In genomic region chr4:143202824-143203223, GRCh38 we compare ENCODE assay signal across 14 cellular contexts. TPM values are rescaled to one million over a fixed set of nuclear protein-coding genes. Genes with fewer than 3 reads are reported as not detected.
DNase-seq lines count a peak whose midpoint lies in the region; ATAC-seq, FAIRE-seq and TF ChIP-seq lines count a peak whose summit lies in the region.
"Had no signal": no experiment of that assay in that cellular context is flagged by ENCODE, and none has a peak within 500 bp of the region (broad histone marks: within the 10 kb centered on the region; RNA-seq: fewer than 3 reads in every experiment).

No MANE protein-coding gene starts in this region.

- no peak overlapping the region for H3K9ac ChIP-seq in GM12878 (ENCODE audit: control insufficient read depth, insufficient read depth, low read length)
- H3K9ac ChIP-seq in HepG2 (ENCODE audit: insufficient read depth, low read depth, low read length), result no peak overlapping the region

- CTCF ChIA-PET in GM12878 (lab: Yijun Ruan, JAX), result interaction anchor here (1.1 to 4.4 kb wide), 5 partner anchors 10 to 282 kb away, joined by 3 to 20 read pairs (median 4); no protein-coding TSS in a partner anchor
- CTCF ChIA-PET in HepG2 (lab: Yijun Ruan, JAX; ENCODE audit: low intra/inter-chr PET ratio, low total read pairs), result interaction anchor here (0.6 to 1.3 kb wide), 4 partner anchors 52 to 280 kb away, joined by 3 to 5 read pairs (median 4); no protein-coding TSS in a partner anchor

- H3K79me2 ChIP-seq in GM12878 (ENCODE audit: control insufficient read depth, insufficient read depth, low read length) (no peaks in the 10 kb centered on the region), HepG2 (ENCODE audit: insufficient read depth, low read length) (no peaks in the 10 kb centered on the region)

- no peak overlapping the region for H3K27ac ChIP-seq in GM12878 (ENCODE audit: control insufficient read depth, insufficient read depth)
- no peak overlapping the region for H3K27ac ChIP-seq in HepG2 (ENCODE audit: extremely low read length, insufficient read depth, low read length)
- H3K27ac ChIP-seq: suprapubic skin had no signal

- TF ChIP-seq POLR2A in GM12878 (IDR thresholded peaks at IDR 0.05; ENCODE audit: low read depth, low read length) (no peak), HepG2 (IDR thresholded peaks at IDR 0.05; ENCODE audit: insufficient read depth in 1 of 2, low read depth in 2 of 2, low read length in 2 of 2) (no peak)

- ATAC-seq in GM12878 (no peak), HepG2 (no peak), HG02981 (IDR thresholded peaks at IDR 0.05; ENCODE audit: unreplicated experiment) (no peak), HG03571 (IDR thresholded peaks at IDR 0.05; ENCODE audit: unreplicated experiment) (no peak), GM18519 (IDR thresholded peaks at IDR 0.05; ENCODE audit: low FRiP score, unreplicated experiment) (no peak)
- ATAC-seq: activated CD8-positive, alpha-beta memory T cell treated with anti-CD3 and anti-CD28 coated beads, Interleukin-2, amount 10 ng/mL, durations not matched to agents 7 days and 5 days; naive thymus-derived CD8-positive, alpha-beta T cell had no signal

- H2AFZ ChIP-seq in GM12878 (ENCODE audit: control insufficient read depth, low read depth, low read length), result no peak overlapping the region
- H2AFZ ChIP-seq in HepG2 (ENCODE audit: low read length), result no peak overlapping the region

- POLR2A ChIA-PET in GM12878 (lab: Charles Lee) (interaction anchor here (1.2 kb wide), 1 partner anchor 174 kb away, joined by 3 read pairs; no protein-coding TSS in a partner anchor), HepG2 (lab: Yijun Ruan, JAX) (no interaction called here)

- TF ChIP-seq RAD21 in GM12878 (IDR thresholded peaks at IDR 0.05; ENCODE audit: insufficient read depth, low read depth, low read length), result peak; percentile 29; the same call in 1 of the 2 replicates
- no peak for TF ChIP-seq RAD21 in HepG2 (CRISPR knock-in tag; IDR thresholded peaks at IDR 0.05)

- no peak for DNase-seq in AG09309 (ENCODE audit: low read depth)
- peak; percentile 41 to 54 for DNase-seq in Kasumi-1 (lab: John Stamatoyannopoulos, UW)
- no peak for DNase-seq in GM12878 (ENCODE audit: low read depth, low spot score)
- no peak for DNase-seq in HepG2 (ENCODE audit: low spot score)
- no peak for DNase-seq in activated CD4-positive, alpha-beta T cell treated with anti-CD3 and anti-CD28 coated beads for 4 hours
- DNase-seq: activated CD8-positive, alpha-beta memory T cell treated with anti-CD3 and anti-CD28 coated beads, Interleukin-2, amount 10 ng/mL, durations not matched to agents 7 days and 5 days; aorta; naive thymus-derived CD8-positive, alpha-beta T cell; NCI-H2107; stimulated activated CD4-positive, alpha-beta T cell treated with anti-CD3 and anti-CD28 coated beads, Interleukin-4, amount 100 ng/mL, for 1 hour had no signal

- RAD21 ChIA-PET in GM12878 (lab: Charles Lee; ENCODE audit: unreplicated experiment), result interaction anchor here (0.7 to 1.8 kb wide), 5 partner anchors 173 to 280 kb away, joined by 3 to 13 read pairs (median 4); no protein-coding TSS in a partner anchor

- H3K9me3 ChIP-seq in GM12878 (replicated peaks; ENCODE audit: control insufficient read depth, insufficient read depth, low read length), result no peaks in the 10 kb centered on the region; the same call in 2 of the 3 replicates
- H3K9me3 ChIP-seq in HepG2 (ENCODE audit: low read length), result no peaks in the 10 kb centered on the region
- H3K9me3 ChIP-seq: suprapubic skin had no signal

- FAIRE-seq in GM12878 (lab: Jason Lieb, UNC) (no peak), HepG2 (lab: Jason Lieb, UNC) (no peak)

- WGBS in GM12878 (ENCODE audit: insufficient coverage, insufficient replicate concordance, low lambda C conversion rate, missing lambda C conversion rate), result 100% methylated on average over 1 of the region's 1 CpG
- WGBS in HepG2 (ENCODE audit: low lambda C conversion rate), result 100% methylated on average over 1 of the region's 1 CpG

- H3K4me1 ChIP-seq in GM12878 (ENCODE audit: control insufficient read depth, insufficient read depth, low read length) (no peaks in the 10 kb centered on the region), HepG2 (ENCODE audit: insufficient read depth, low read length) (no peaks in the 10 kb centered on the region)
- H3K4me1 ChIP-seq: suprapubic skin had no signal

- H3K4me3 ChIP-seq in AG09309 (ENCODE audit: control insufficient read depth, low read depth, low read length) (no peak overlapping the region), GM12878 (no peak overlapping the region), HepG2 (replicated peaks in 1 of 3; ENCODE audit: insufficient read depth in 1 of 3, low read depth in 2 of 3, low read length in 3 of 3) (no peak overlapping the region)
- H3K4me3 ChIP-seq: suprapubic skin had no signal

- H3K27me3 ChIP-seq in GM12878 (replicated peaks in 1 of 2; ENCODE audit: control insufficient read depth in 2 of 2, insufficient read depth in 2 of 2, low read length in 1 of 2) (no peaks in the 10 kb centered on the region), HepG2 (ENCODE audit: control insufficient read depth in 1 of 2, insufficient read depth in 2 of 2, low read length in 2 of 2) (no peaks in the 10 kb centered on the region)
- H3K27me3 ChIP-seq: suprapubic skin had no signal

- no peak for TF ChIP-seq EP300 in GM12878 (IDR thresholded peaks at IDR 0.05; ENCODE audit: borderline replicate concordance in 1 of 2, control insufficient read depth in 1 of 2, low read depth in 2 of 2, low read length in 2 of 2)
- TF ChIP-seq EP300 in HepG2 (IDR thresholded peaks at IDR 0.05; ENCODE audit: low read depth in 2 of 2, low read length in 2 of 2), result no peak
- no peak for TF ChIP-seq EP300 in HepG2 (CRISPR knock-in tag; IDR thresholded peaks at IDR 0.05; ENCODE audit: borderline replicate concordance)

- SMC1A ChIA-PET in GM12878 (lab: Charles Lee; ENCODE audit: uncharacterized antibody, unreplicated experiment), result interaction anchor here (0.8 to 3.2 kb wide), 10 partner anchors 9 to 327 kb away, joined by 3 to 9 read pairs (median 4); partner anchors contain the start of gene GAB1

- in situ Hi-C loops in GM12878 (cut with MboI), result no loop called here
- in situ Hi-C loops in HepG2 (cut with HindIII; ENCODE audit: extremely low pct_ligation_motif_present, low pct_unique_long_range_greater_than_20kb), result loop anchor here (10.0 kb wide), 1 partner anchor 282 kb away; no protein-coding TSS in a partner anchor

- H4K20me1 ChIP-seq in GM12878 (ENCODE audit: control insufficient read depth, insufficient read depth) (no peaks in the 10 kb centered on the region), HepG2 (ENCODE audit: insufficient read depth, low read length) (no peaks in the 10 kb centered on the region)

- TF ChIP-seq CTCF in AG09309 (IDR thresholded peaks at IDR 0.05; ENCODE audit: control insufficient read depth, insufficient read depth, low read depth, low read length, missing control alignments), result peak; percentile 18
- TF ChIP-seq CTCF in GM12878 (IDR thresholded peaks at IDR 0.05 in 2 of 3, conservative IDR thresholded peaks at IDR 0.05 in 1 of 3; ENCODE audit: control insufficient read depth in 2 of 3, extremely low read depth in 1 of 3, insufficient read depth in 1 of 3, low read depth in 3 of 3, low read length in 3 of 3), result no peak; a peak in 1 of 6 replicates
- TF ChIP-seq CTCF in HepG2 (CRISPR knock-in tag; IDR thresholded peaks at IDR 0.05), result no peak

- H3K36me3 ChIP-seq in GM12878 (ENCODE audit: control insufficient read depth in 2 of 2, insufficient read depth in 2 of 2, low read length in 1 of 2) (peaks cover 2 to 41% of the 10 kb centered on the region in 2 experiments), HepG2 (replicated peaks in 1 of 2; ENCODE audit: control insufficient read depth in 1 of 2, insufficient read depth in 2 of 2, low read length in 2 of 2) (peaks cover 8 to 67% of the 10 kb centered on the region in 2 experiments; a peak in 4 of 5 replicates)

- intact Hi-C loops in GM12878 (cut with micrococcal nuclease; ENCODE audit: unreplicated experiment), result no loop called here
- intact Hi-C loops in HepG2 (cut with micrococcal nuclease; ENCODE audit: unreplicated experiment), result no loop called here

- BruUV-seq in GM12878 (replicated peaks; lab: Mats Ljungman, UMichigan) (no TSS peak), HepG2 (replicated peaks; lab: Mats Ljungman, UMichigan) (no TSS peak)

- H3K4me2 ChIP-seq in GM12878 (ENCODE audit: control insufficient read depth, insufficient read depth) (no peak overlapping the region), HepG2 (ENCODE audit: low read depth, low read length) (no peak overlapping the region)

RNA-seq across cellular contexts. Expression of gene USP38, which starts 18.1 kb away (rescaled TPM):
- 26.0 and 27.9 TPM in 2 replicates for total RNA-seq in GM12878 (2013; cell fraction: nucleolus; rRNA removed)
- total RNA-seq in GM12878 (2014; rRNA removed) (16.3 TPM in 2 replicates), GM12878 (2014; rRNA removed; fragmentation: Illumina TruSeq; extraction: Trizol) (15.0 and 16.8 TPM in 2 replicates), GM12878 (2021) (19.0 and 20.3 TPM in 2 replicates), HepG2 (2016; rRNA removed; fragmentation: Illumina TruSeq; extraction: Trizol) (11.8 and 15.5 TPM in 2 replicates)
- 5.1 TPM for polyA plus RNA-seq in GM12878 (2011; ENCODE audit: low read depth)
- polyA plus RNA-seq in GM12878 (2011; rRNA removed) (14.6 and 17.6 TPM in 2 replicates), GM12878 (2014; fragmentation: Illumina TruSeq; extraction: Trizol) (11.0 and 12.1 TPM in 2 replicates), GM12878 (2014; fragmentation: Nextera tagmentation; extraction: Ambion mirVana) (1 to 10 TPM; 4.4 to 4.6 TPM), GM12878 (2014; rRNA removed) (7.5 and 9.1 TPM in 2 replicates), GM12878 (2016; fragmentation: Nextera tagmentation; extraction: Ambion mirVana) (10 to 100 TPM; 14.7 to 17.7 TPM), HepG2 (2011; rRNA removed) (4.5 and 4.8 TPM in 2 replicates)
- polyA plus RNA-seq in GM12878 (2011; cell fraction: cytosol; rRNA removed), result 10.0 and 10.7 TPM in 2 replicates
- 7.2 and 7.6 TPM in 2 replicates for polyA plus RNA-seq in GM12878 (2011; cell fraction: nucleus; rRNA removed)
- polyA plus RNA-seq in GM12878 (2012), result 7.8 TPM in 2 replicates
- polyA minus RNA-seq in GM12878 (2011; rRNA and poly(A)+ RNA removed), result 37.0 and 43.3 TPM in 2 replicates
- 14.0 and 15.2 TPM in 2 replicates for polyA minus RNA-seq in GM12878 (2011; cell fraction: cytosol; rRNA and poly(A)+ RNA removed)
- polyA minus RNA-seq in GM12878 (2011; cell fraction: nucleus; rRNA and poly(A)+ RNA removed), result 24.4 and 37.7 TPM in 2 replicates
- 1.1 and 1.3 TPM in 2 replicates for total RNA-seq in HepG2 (2016; cell fraction: cytosol; rRNA removed; fragmentation: Illumina TruSeq; extraction: Trizol; ENCODE audit: low read depth)
- total RNA-seq in HepG2 (2016; cell fraction: insoluble cytoplasmic fraction; rRNA removed; fragmentation: Illumina TruSeq; extraction: Trizol), result 11.6 and 14.2 TPM in 2 replicates
- total RNA-seq in HepG2 (2016; cell fraction: membrane; rRNA removed; fragmentation: Illumina TruSeq; extraction: Trizol), result 7.4 and 7.8 TPM in 2 replicates
- total RNA-seq in HepG2 (2016; cell fraction: nucleus; rRNA removed; fragmentation: Illumina TruSeq; extraction: Trizol), result 14.3 and 15.3 TPM in 2 replicates
- polyA plus RNA-seq in HepG2 (2011; cell fraction: cytosol; rRNA removed), result 2.9 and 4.1 TPM in 2 replicates
- 4.3 and 4.4 TPM in 2 replicates for polyA plus RNA-seq in HepG2 (2011; cell fraction: nucleus; rRNA removed)
- 5.4 and 5.8 TPM in 2 replicates for polyA plus RNA-seq in HepG2 (2012)
- polyA plus RNA-seq in HepG2 (2016; cell fraction: cytosol; fragmentation: Illumina TruSeq; extraction: Trizol; ENCODE audit: low read depth), result 0.45 and 0.48 TPM in 2 replicates
- 8.4 and 9.0 TPM in 2 replicates for polyA plus RNA-seq in HepG2 (2016; cell fraction: insoluble cytoplasmic fraction; fragmentation: Illumina TruSeq; extraction: Trizol; ENCODE audit: low read depth)
- polyA plus RNA-seq in HepG2 (2016; cell fraction: membrane; fragmentation: Illumina TruSeq; extraction: Trizol; ENCODE audit: low read depth), result 2.1 and 2.5 TPM in 2 replicates
- 6.0 and 6.8 TPM in 2 replicates for polyA plus RNA-seq in HepG2 (2016; cell fraction: nucleus; fragmentation: Illumina TruSeq; extraction: Trizol; ENCODE audit: insufficient read depth, low read depth)
- 25.6 and 31.9 TPM in 2 replicates for polyA minus RNA-seq in HepG2 (2011; rRNA and poly(A)+ RNA removed; ENCODE audit: low replicate concordance)
- 9.3 and 11.3 TPM in 2 replicates for polyA minus RNA-seq in HepG2 (2011; cell fraction: cytosol; rRNA and poly(A)+ RNA removed)
- 36.6 and 38.2 TPM in 2 replicates for polyA minus RNA-seq in HepG2 (2011; cell fraction: nucleus; rRNA and poly(A)+ RNA removed)

Comparison
In these comparisons a context has a peak if more than half of its experiments do, and no peak if none do; other contexts are left out.
1. DNase-seq: peak in Kasumi-1 (2 of 2); none in AG09309 (single experiment), GM12878 (single experiment), HepG2 (single experiment) and activated CD4-positive, alpha-beta T cell treated with anti-CD3 and anti-CD28 coated beads for 4 hours (0 of 2).